Comparison of ENCODE assay signal across 8 cellular contexts in the genomic region with DNA sequence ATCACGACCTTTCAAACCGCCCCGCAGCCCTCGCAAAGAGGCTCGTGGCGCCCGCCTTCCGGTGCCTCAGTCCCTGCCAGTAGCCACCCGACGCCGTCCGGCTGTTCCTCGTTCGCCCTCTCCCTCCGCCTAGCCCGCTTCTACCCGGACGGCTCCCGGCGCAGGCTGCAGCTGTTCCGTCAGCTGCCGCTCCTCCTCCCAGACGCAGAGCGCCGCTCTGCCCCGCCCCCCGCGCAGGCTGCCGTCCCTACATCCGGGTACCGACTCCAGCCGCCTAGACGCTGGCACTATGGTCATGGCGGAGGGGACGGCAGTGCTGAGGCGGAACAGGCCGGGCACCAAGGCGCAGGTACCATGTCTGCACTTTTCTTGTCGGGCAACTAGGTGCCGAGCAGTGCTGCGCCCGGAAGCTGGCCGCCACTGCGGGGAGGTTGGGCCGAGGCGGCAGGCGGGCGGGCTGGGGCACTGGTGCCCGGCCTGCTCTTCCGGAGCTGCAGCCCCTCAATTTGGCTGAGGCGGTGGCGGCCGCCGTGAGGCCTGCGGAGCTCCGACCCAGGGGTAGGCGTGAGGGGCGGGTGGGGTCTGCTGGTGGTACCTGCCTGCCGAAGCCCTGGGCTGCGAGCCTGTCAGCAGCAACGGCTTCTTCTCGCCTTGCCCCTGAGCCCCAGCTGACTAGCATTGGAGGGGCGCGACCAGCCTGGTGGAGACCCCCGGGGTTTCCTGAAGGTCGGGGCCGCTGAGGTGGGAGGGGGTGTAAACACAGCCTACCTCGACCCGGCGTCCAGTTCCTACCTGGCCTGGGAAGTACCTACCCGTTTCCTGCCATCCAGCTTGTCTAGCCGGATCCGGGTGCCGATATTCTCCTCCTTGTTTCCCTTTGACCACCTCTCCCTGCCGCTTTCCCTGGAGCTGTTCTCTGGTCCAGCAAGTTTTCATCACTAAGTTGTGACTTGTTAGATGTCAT.
A peak's percentile ranks its signal among the peaks of the same experiment; 100 is the strongest.
DNase-seq lines count a peak whose midpoint lies in the region; ATAC-seq lines count a peak whose summit lies in the region.

Gene MOB4, plus strand, starts transcription at position 269 of the 964 bp plus-strand sequence. Its CDS starts 21 bp downstream, at position 290.

- ATAC-seq in GM19023 (IDR thresholded peaks at IDR 0.05; ENCODE audit: unreplicated experiment) (peak; percentile 95), HG03280 (IDR thresholded peaks at IDR 0.05; ENCODE audit: unreplicated experiment) (peak; percentile 94)

- DNase-seq in AG08396 (ENCODE audit: low spot score), result peak; percentile 98
- DNase-seq in NCI-H345 treated with DMSO at 0.1 percent for 48 hours (lab: John Stamatoyannopoulos, UW; ENCODE audit: unreplicated experiment), result peak; percentile 91
- DNase-seq in activated CD4-positive, CD25-positive, alpha-beta regulatory T cell (lab: John Stamatoyannopoulos, UW), result peak; percentile 88 to 90 (median 88)
- DNase-seq in central memory CD4-positive, alpha-beta T cell, result peak; percentile 91
- peak; percentile 94 for DNase-seq in inferior parietal cortex (ENCODE audit: extremely low spot score)
- peak; percentile 88 to 90 for DNase-seq in stimulated activated CD4-positive, alpha-beta T cell treated with anti-CD3 and anti-CD28 coated beads, Interleukin-12 subunit alpha, Interleukin-12 subunit beta, amount 100 ng/mL, for 24 hours (ENCODE audit: low read depth in 2 of 2)

Comparison
In these comparisons a context has a peak if more than half of its experiments do, and no peak if none do; other contexts are left out.
1. Peak in every context shown above with its lines: DNase-seq and ATAC-seq.